In genomic region chr5:177133845-177134652, GRCh38 we compare ENCODE assay signal across 8 cellular contexts. TPM values are rescaled to one million over a fixed set of nuclear protein-coding genes. Genes with fewer than 3 reads are reported as not detected.
DNase-seq lines count a peak whose midpoint lies in the region; ATAC-seq and TF ChIP-seq lines count a peak whose summit lies in the region.

No MANE protein-coding gene starts in this region.

- H3K4me3 ChIP-seq in IMR-90 (ENCODE audit: insufficient read depth, low read depth, low read length) (peak overlapping the region; percentile 68), WI38 (ENCODE audit: low read depth, low read length) (peak overlapping the region; percentile 64)

- peak overlapping the region; percentile 82 to 96 for H4K8ac ChIP-seq in IMR-90 (ENCODE audit: low read depth in 2 of 2, low read length in 2 of 2)

- H2AK5ac ChIP-seq in IMR-90 (ENCODE audit: low read depth, low read length), result peak overlapping the region; percentile 76; the same call in 1 of the 2 replicates

- peaks cover 15% of the 10 kb centered on the region for H3K36me3 Mint-ChIP-seq in chondrocyte (ENCODE audit: low read depth)

- DNase-seq in DMS53 treated with DMSO at 0.1 percent for 48 hours (lab: John Stamatoyannopoulos, UW; ENCODE audit: unreplicated experiment), result peak; percentile 16
- DNase-seq in IMR-90, result peak; percentile 29
- peak; percentile 81 for DNase-seq in chondrocyte (ENCODE audit: low spot score)
- DNase-seq in left lobe of liver (ENCODE audit: low spot score), result peak; percentile 62
- DNase-seq in stimulated activated CD4-positive, alpha-beta T cell treated with anti-CD3 and anti-CD28 coated beads, Interleukin-4, amount 100 ng/mL, for 4 hours, result peak; percentile 29 to 43
- DNase-seq in COLO829 (ENCODE audit: low spot score), result no peak

- no TSS peak for BruUV-seq in IMR-90 (replicated peaks; lab: Mats Ljungman, UMichigan)

- H3K27me3 Mint-ChIP-seq in chondrocyte (ENCODE audit: low read depth), result no peaks in the 10 kb centered on the region

- peak overlapping the region; percentile 80 for H3K4ac ChIP-seq in IMR-90 (ENCODE audit: low read depth, low read length)

- WGBS in IMR-90 (ENCODE audit: extremely low coverage in 2 of 2, insufficient read length in 1 of 2), 2 experiments, result 0% methylated on average over 12 of the region's 84 CpGs; no CpG with 5 or more reads in 1 of the 2 experiments

- peak overlapping the region; percentile 80 for H3K27ac ChIP-seq in IMR-90 (ENCODE audit: insufficient read depth, low read length)

- no peak for TF ChIP-seq POLR2A in IMR-90 (IDR thresholded peaks at IDR 0.05; ENCODE audit: low read depth, low read length)

- peak overlapping the region; percentile 84 for H3K27ac Mint-ChIP-seq in chondrocyte (ENCODE audit: unreplicated experiment)

- peak overlapping the region; percentile 88; the same call in 1 of the 2 replicates for H3K14ac ChIP-seq in IMR-90 (replicated peaks; ENCODE audit: low read depth, low read length)

- peaks cover 25% of the 10 kb centered on the region for H3K9me1 ChIP-seq in IMR-90 (ENCODE audit: insufficient read depth, low read length)

- H3K18ac ChIP-seq in IMR-90 (ENCODE audit: low read depth, low read length), result peak overlapping the region; percentile 82; the same call in 1 of the 2 replicates

- H3K4me1 ChIP-seq in IMR-90 (ENCODE audit: control insufficient read depth, insufficient read depth, low read length), result peaks cover 20% of the 10 kb centered on the region

- in situ Hi-C loops in IMR-90 (cut with MboI; ENCODE audit: low sequenced_read_pairs), result no loop called here

- no peak overlapping the region for H2BK120ac ChIP-seq in IMR-90 (ENCODE audit: low read depth, low read length)

- H2BK5ac ChIP-seq in IMR-90 (ENCODE audit: low read depth, low read length, poor library complexity, severe bottlenecking), result peak overlapping the region; percentile 40

- H3K27me3 ChIP-seq in IMR-90 (ENCODE audit: control insufficient read depth, insufficient read depth, low read length), result no peaks in the 10 kb centered on the region

- POLR2A ChIA-PET in IMR-90 (lab: Charles Lee; ENCODE audit: unreplicated experiment), result interaction anchor here (0.6 kb wide), 2 partner anchors 26 to 133 kb away, joined by 3 to 4 read pairs; no protein-coding TSS in a partner anchor

- peaks cover 18% of the 10 kb centered on the region for H3K36me3 ChIP-seq in IMR-90 (ENCODE audit: control insufficient read depth, insufficient read depth, low read length)

- H3K9me3 ChIP-seq in IMR-90 (ENCODE audit: control insufficient read depth, insufficient read depth, low read length), result no peaks in the 10 kb centered on the region

- no peak overlapping the region for H2BK20ac ChIP-seq in IMR-90 (ENCODE audit: low read depth, low read length)

- H3K9ac ChIP-seq in IMR-90 (ENCODE audit: low read depth, low read length), result peak overlapping the region; percentile 93

- CTCF ChIA-PET in IMR-90 (lab: Yijun Ruan, JAX), result no interaction called here

- H4K5ac ChIP-seq in IMR-90 (ENCODE audit: low read depth, low read length), result peak overlapping the region; percentile 97

- peak overlapping the region; percentile 81 for H3K4me3 Mint-ChIP-seq in chondrocyte (ENCODE audit: unreplicated experiment)

- H3K56ac ChIP-seq in IMR-90 (ENCODE audit: extremely low read depth, insufficient read depth, low read length), result peak overlapping the region; percentile 80

- peak overlapping the region; percentile 93 for H2AK9ac ChIP-seq in IMR-90 (replicated peaks; ENCODE audit: low read depth, low read length, poor library complexity)

- peaks cover 18 to 25% of the 10 kb centered on the region in 2 experiments for H3K79me1 ChIP-seq in IMR-90 (ENCODE audit: low read depth in 1 of 2, low read length in 2 of 2)

- dilution Hi-C loops in IMR-90 (cut with HindIII; ENCODE audit: low sequenced_read_pairs, unreplicated experiment), result no loop called here

- TF ChIP-seq CTCF in IMR-90 (conservative IDR thresholded peaks at IDR 0.05; ENCODE audit: low read depth, low read length), result no peak
- no peak for TF ChIP-seq CTCF in WI38 (IDR thresholded peaks at IDR 0.05; ENCODE audit: low read depth, low read length)
- no peak for TF ChIP-seq CTCF in chondrocyte (IDR thresholded peaks at IDR 0.05)

- no peak overlapping the region; the same call in 2 of the 3 replicates for H2BK15ac ChIP-seq in IMR-90 (ENCODE audit: low read depth, low read length)

- no peak for TF ChIP-seq RAD21 in IMR-90 (IDR thresholded peaks at IDR 0.05; ENCODE audit: low read length)

- peak overlapping the region; percentile 97 for H2AFZ ChIP-seq in IMR-90 (replicated peaks; ENCODE audit: low read length, poor library complexity)

- H4K91ac ChIP-seq in IMR-90 (ENCODE audit: insufficient read depth, low read depth, low read length), result peak overlapping the region; percentile 80

- 0 out of 2 replicates have a peak overlapping the region, but pooled peaks have one; percentile 60 for H3K23ac ChIP-seq in IMR-90 (ENCODE audit: low read depth, low read length)

- H3K4me1 Mint-ChIP-seq in chondrocyte (ENCODE audit: low read depth), result peaks cover 40% of the 10 kb centered on the region

- ATAC-seq in GM21515 (IDR thresholded peaks at IDR 0.05; ENCODE audit: unreplicated experiment) (peak; percentile 33), IMR-90 (ENCODE audit: low read depth) (peak; percentile 56), left lobe of liver (peak; percentile 56)

- intact Hi-C loops in IMR-90 (cut with micrococcal nuclease), result loop anchor here (2.0 kb wide), 1 partner anchor 17 kb away; no protein-coding TSS in a partner anchor

- H3K9me3 Mint-ChIP-seq in chondrocyte (ENCODE audit: low read depth), result no peaks in the 10 kb centered on the region

- peak overlapping the region; percentile 95 for H3K4me2 ChIP-seq in IMR-90 (ENCODE audit: low read depth, low read length)

- H4K20me1 ChIP-seq in IMR-90 (ENCODE audit: insufficient read depth, low read length), result no peaks in the 10 kb centered on the region

TF ChIP-seq in IMR-90, 13 proteins besides CTCF, POLR2A, EP300 and RAD21:
- no peak for TF ChIP-seq MXI1 (IDR thresholded peaks at IDR 0.05; ENCODE audit: borderline replicate concordance, low read depth, low read length)
- peak; percentile 23; the same call in 1 of the 2 replicates for TF ChIP-seq MAZ (IDR thresholded peaks at IDR 0.05; ENCODE audit: borderline replicate concordance, low read depth, low read length)

RNA-seq across cellular contexts. Expression of gene NSD1, which starts 0.5 kb away (rescaled TPM):
- total RNA-seq in IMR-90 (2012; rRNA removed), result 31.0 and 34.2 TPM in 2 replicates
- 7.7 and 8.1 TPM in 2 replicates for polyA plus RNA-seq in IMR-90 (2012; rRNA removed)
- 2.4 and 3.2 TPM in 2 replicates for polyA plus RNA-seq in IMR-90 (2012; cell fraction: cytosol; rRNA removed)
- polyA plus RNA-seq in IMR-90 (2012; cell fraction: nucleus; rRNA removed; ENCODE audit: low replicate concordance), result 5.7 and 14.9 TPM in 2 replicates
- total RNA-seq in chondrocyte, result 64.0 to 77.0 TPM (median 67.3 TPM) in 3 replicates
- total RNA-seq in left lobe of liver, result 30.4 TPM

RNA-seq across cellular contexts. Expression of gene FGFR4, which starts 47.3 kb away (rescaled TPM):
- total RNA-seq in IMR-90 (2012; rRNA removed) (0.90 and 1.7 TPM in 2 replicates), chondrocyte (0.27 to 1.9 TPM (median 1.1 TPM) in 3 replicates), left lobe of liver (89.8 TPM)
- polyA plus RNA-seq in IMR-90 (2012; rRNA removed), result 2.4 TPM in 2 replicates
- 2.5 TPM in 2 replicates for polyA plus RNA-seq in IMR-90 (2012; cell fraction: cytosol; rRNA removed)
- polyA plus RNA-seq in IMR-90 (2012; cell fraction: nucleus; rRNA removed; ENCODE audit: low replicate concordance), result 5.8 and 8.5 TPM in 2 replicates

Comparison
In these comparisons a context has a peak if more than half of its experiments do, and no peak if none do; other contexts are left out.
1. RNA of gene FGFR4, which starts 47.3 kb away (total RNA-seq): 89.8 TPM in left lobe of liver (single experiment); 0.27 to 1.9 TPM in chondrocyte and 0.90 to 1.7 TPM in IMR-90; every median in the first group is over 10 times any median in the second.
2. Peak in every context shown above with its lines, with median percentiles within 50 percentile points of each other: ATAC-seq.